In the genomic region with DNA sequence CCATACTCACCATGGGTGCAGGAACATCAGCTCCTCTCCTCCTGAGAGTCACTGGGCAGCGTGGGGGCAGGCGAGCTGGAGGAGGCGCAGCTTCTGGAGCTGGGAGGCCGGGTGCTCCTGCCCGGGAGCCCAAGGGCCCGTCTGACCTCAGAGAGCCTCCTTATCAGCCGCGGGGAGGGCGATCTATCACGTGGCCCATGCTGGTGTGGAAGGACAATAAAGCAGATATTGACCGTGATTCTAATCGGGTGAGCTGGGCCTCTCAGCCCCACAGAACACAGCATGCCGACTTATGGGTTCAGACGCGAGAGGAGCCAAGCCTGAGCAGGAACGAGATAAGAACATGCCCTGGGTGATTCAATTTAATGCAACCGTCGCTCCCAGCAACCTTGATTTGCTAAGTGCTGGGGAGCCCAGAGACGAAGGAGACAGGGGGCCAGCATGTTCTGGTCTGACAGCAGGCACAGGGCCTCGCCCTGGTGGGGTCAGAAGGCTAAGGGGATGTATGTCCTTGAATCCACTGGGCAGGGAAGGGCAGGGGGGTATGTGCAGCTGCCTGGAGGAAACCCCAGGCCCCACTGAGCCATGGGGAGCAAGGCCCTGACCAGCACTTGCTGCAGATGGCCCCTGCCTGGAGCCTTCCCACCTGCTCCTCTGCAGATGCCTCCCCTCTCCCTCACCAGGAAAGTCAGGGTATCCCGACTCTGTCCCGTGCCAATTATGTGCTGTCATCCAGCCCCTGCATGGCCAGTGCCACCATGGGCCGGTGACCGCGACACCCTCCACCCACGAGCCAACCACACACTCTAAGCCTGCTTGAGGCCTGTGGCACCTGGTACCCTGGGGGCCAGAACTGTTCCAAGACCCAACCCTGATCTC, we compare ENCODE assay signal across 14 cellular contexts.
DNase-seq lines count a peak whose midpoint lies in the region; ATAC-seq, FAIRE-seq and TF ChIP-seq lines count a peak whose summit lies in the region.
"Had no signal": no experiment of that assay in that cellular context is flagged by ENCODE, and none has a peak within 500 bp of the region (broad histone marks: within the 10 kb centered on the region; RNA-seq: fewer than 3 reads in every experiment).

No MANE protein-coding gene starts in this region.

- no peak for FAIRE-seq in GM12892 (lab: Jason Lieb, UNC)

- no peak for ATAC-seq in activated B cell treated with CpG ODN at 0.5 μM for 24 hours (ENCODE audit: low read depth)

- no peaks in the 10 kb centered on the region for H3K4me1 ChIP-seq in right atrium auricular region

- H3K4me3 ChIP-seq in right atrium auricular region = no peak overlapping the region
- H3K4me3 ChIP-seq: thoracic aorta had no signal

- no peak for TF ChIP-seq POLR2A in GM12892 (IDR thresholded peaks at IDR 0.05; ENCODE audit: low read depth, low read length)

- CTCF ChIA-PET in activated B cell treated with CpG ODN at 0.5 μM for 24 hours (lab: Charles Lee) = no interaction called here

- intact Hi-C loops in activated B cell treated with CpG ODN at 0.5 μM for 24 hours (cut with micrococcal nuclease) = no loop called here

- H3K27me3 Mint-ChIP-seq in activated B cell treated with CpG ODN at 0.5 μM for 24 hours = no peaks in the 10 kb centered on the region
- H3K27me3 Mint-ChIP-seq in progenitor cell of endocrine pancreas = peaks cover 5% of the 10 kb centered on the region

- H3K9me3 ChIP-seq in right atrium auricular region = no peaks in the 10 kb centered on the region
- H3K9me3 ChIP-seq: thoracic aorta had no signal

- DNase-seq in GM12892 (ENCODE audit: insufficient read length) = peak; percentile 5
- DNase-seq in activated B cell treated with CpG ODN at 0.5 μM for 24 hours = peak; percentile 15
- DNase-seq in right atrium auricular region (ENCODE audit: low spot score) = peak; percentile 42
- peak; percentile 6 for DNase-seq in progenitor cell of endocrine pancreas (ENCODE audit: low spot score, unreplicated experiment)
- DNase-seq in stimulated activated naive CD4-positive, alpha-beta T cell treated with Interleukin-2 at 50 U/mL for 16 hours (lab: John Stamatoyannopoulos, UW) = no peak
- no peak for DNase-seq in NCI-H1417 treated with DMSO at 0.1 percent for 48 hours (lab: John Stamatoyannopoulos, UW)
- DNase-seq in DMS53 (lab: John Stamatoyannopoulos, UW) = no peak
- DNase-seq in SIG-M5 treated with dmso at 0.1 percent for 504 hours (lab: John Stamatoyannopoulos, UW; ENCODE audit: unreplicated experiment) = no peak
- DNase-seq: aorta, naive B cell, NCI-H2029 treated with DMSO at 0.1 percent for 48 hours, NCI-H748 treated with DMSO at 0.1 percent for 48 hours had no signal

- H3K4me1 Mint-ChIP-seq in activated B cell treated with CpG ODN at 0.5 μM for 24 hours = no peaks in the 10 kb centered on the region
- H3K4me1 Mint-ChIP-seq in progenitor cell of endocrine pancreas (ENCODE audit: low read depth) = peaks cover 8% of the 10 kb centered on the region
- H3K4me1 Mint-ChIP-seq: naive B cell had no signal

- POLR2A ChIA-PET in activated B cell treated with CpG ODN at 0.5 μM for 24 hours (lab: Charles Lee) = no interaction called here

- H3K27ac ChIP-seq in right atrium auricular region = no peak overlapping the region
- H3K27ac ChIP-seq: epithelial cell of prostate, thoracic aorta had no signal

- H3K27me3 ChIP-seq in right atrium auricular region = no peaks in the 10 kb centered on the region

- H3K9me3 Mint-ChIP-seq in activated B cell treated with CpG ODN at 0.5 μM for 24 hours (no peaks in the 10 kb centered on the region), progenitor cell of endocrine pancreas (ENCODE audit: low read depth) (no peaks in the 10 kb centered on the region)
- H3K9me3 Mint-ChIP-seq: naive B cell had no signal

- no peak overlapping the region for H3K27ac Mint-ChIP-seq in activated B cell treated with CpG ODN at 0.5 μM for 24 hours
- peak overlapping the region; percentile 88 for H3K27ac Mint-ChIP-seq in progenitor cell of endocrine pancreas
- H3K27ac Mint-ChIP-seq: naive B cell had no signal

- H3K4me3 Mint-ChIP-seq in activated B cell treated with CpG ODN at 0.5 μM for 24 hours (no peak overlapping the region), progenitor cell of endocrine pancreas (ENCODE audit: low read depth) (no peak overlapping the region)
- H3K4me3 Mint-ChIP-seq: naive B cell had no signal

- no peaks in the 10 kb centered on the region for H3K36me3 Mint-ChIP-seq in activated B cell treated with CpG ODN at 0.5 μM for 24 hours (ENCODE audit: low read depth)
- no peaks in the 10 kb centered on the region for H3K36me3 Mint-ChIP-seq in progenitor cell of endocrine pancreas (ENCODE audit: insufficient read depth)
- H3K36me3 Mint-ChIP-seq: naive B cell had no signal

- H3K36me3 ChIP-seq in right atrium auricular region = no peaks in the 10 kb centered on the region
- H3K36me3 ChIP-seq: thoracic aorta had no signal

- TF ChIP-seq CTCF in activated B cell treated with CpG ODN at 0.5 μM for 24 hours (IDR thresholded peaks at IDR 0.05) (no peak), right atrium auricular region (IDR thresholded peaks at IDR 0.05) (no peak), progenitor cell of endocrine pancreas (IDR thresholded peaks at IDR 0.05; ENCODE audit: unreplicated experiment) (no peak)

Comparison
In these comparisons a context has a peak if more than half of its experiments do, and no peak if none do; other contexts are left out.
1. DNase-seq: peak in GM12892 (single experiment), activated B cell treated with CpG ODN at 0.5 μM for 24 hours (single experiment), right atrium auricular region (single experiment) and progenitor cell of endocrine pancreas (single experiment); none in stimulated activated naive CD4-positive, alpha-beta T cell treated with Interleukin-2 at 50 U/mL for 16 hours (single experiment), NCI-H1417 treated with DMSO at 0.1 percent for 48 hours (single experiment), DMS53 (single experiment) and SIG-M5 treated with dmso at 0.1 percent for 504 hours (single experiment).